12 cellular contexts compared by ENCODE assay signal in the genomic region with DNA sequence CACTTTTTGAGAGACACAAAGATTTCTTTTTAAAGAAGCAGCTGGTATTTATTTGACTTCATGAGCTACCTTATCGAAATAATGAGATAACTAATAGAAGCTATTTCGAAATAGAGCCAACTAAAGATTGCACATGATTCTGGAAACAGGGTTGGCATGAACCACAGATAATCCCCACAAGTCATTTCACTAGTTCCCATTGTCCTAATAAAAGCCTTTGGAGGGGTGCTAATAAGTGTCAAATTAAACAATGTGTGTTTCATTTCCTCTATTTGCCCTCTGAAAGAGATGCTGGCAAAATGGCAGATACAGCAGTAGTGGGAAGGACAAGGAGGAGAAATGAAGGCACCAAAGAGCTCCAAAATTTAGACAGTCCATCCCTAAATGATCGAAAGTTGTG.
DNase-seq lines count a peak whose midpoint lies in the region; ATAC-seq and TF ChIP-seq lines count a peak whose summit lies in the region.
"Had no signal": no experiment of that assay in that cellular context is flagged by ENCODE, and none has a peak within 500 bp of the region (broad histone marks: within the 10 kb centered on the region; RNA-seq: fewer than 3 reads in every experiment).

No MANE protein-coding gene starts in this region.

- DNase-seq in activated CD8-positive, alpha-beta T cell treated with anti-CD3 and anti-CD28 coated beads for 36 hours, result no peak
- no peak for DNase-seq in activated CD8-positive, alpha-beta T cell treated with anti-CD3 and anti-CD28 coated beads, Interleukin-2, amount 10 ng/mL, durations not matched to agents 7 days and 5 days
- DNase-seq in activated B cell treated with CpG ODN at 0.5 μM for 24 hours, result no peak
- DNase-seq in immature natural killer cell, result no peak
- DNase-seq in suprapubic skin (ENCODE audit: low spot score in 2 of 2), result no peak
- no peak for DNase-seq in GDM1 (lab: John Stamatoyannopoulos, UW)
- no peak for DNase-seq in stimulated activated naive CD4-positive, alpha-beta T cell treated with Interleukin-2 at 50 U/mL for 16 hours (lab: John Stamatoyannopoulos, UW)
- DNase-seq in DMS79 (lab: John Stamatoyannopoulos, UW), result no peak
- DNase-seq: central memory CD4-positive, alpha-beta T cell; OCI-M1 had no signal

- H3K36me3 ChIP-seq in suprapubic skin, result no peaks in the 10 kb centered on the region

- H3K27ac Mint-ChIP-seq in activated CD8-positive, alpha-beta T cell treated with anti-CD3 and anti-CD28 coated beads for 36 hours, result peak overlapping the region; percentile 81
- no peak overlapping the region for H3K27ac Mint-ChIP-seq in activated CD8-positive, alpha-beta T cell treated with anti-CD3 and anti-CD28 coated beads, Interleukin-2, amount 10 ng/mL, durations not matched to agents 7 days and 5 days
- H3K27ac Mint-ChIP-seq in activated B cell treated with CpG ODN at 0.5 μM for 24 hours (peak overlapping the region; percentile 60), immature natural killer cell (peak overlapping the region in 5 of 6 donors; percentile 23 to 75 (median 56))
- H3K27ac Mint-ChIP-seq: type B pancreatic cell had no signal

- H3K4me1 ChIP-seq in suprapubic skin, result peaks cover 49% of the 10 kb centered on the region

- ATAC-seq in activated CD8-positive, alpha-beta T cell treated with anti-CD3 and anti-CD28 coated beads for 36 hours, result no peak
- ATAC-seq in activated CD8-positive, alpha-beta T cell treated with anti-CD3 and anti-CD28 coated beads, Interleukin-2, amount 10 ng/mL, durations not matched to agents 7 days and 5 days, result no peak
- ATAC-seq in activated B cell treated with CpG ODN at 0.5 μM for 24 hours (ENCODE audit: low read depth), result no peak

- H3K4me3 ChIP-seq in suprapubic skin, result no peak overlapping the region

- no peaks in the 10 kb centered on the region for H3K27me3 ChIP-seq in suprapubic skin

- H3K9me3 ChIP-seq in suprapubic skin, result no peaks in the 10 kb centered on the region

- POLR2A ChIA-PET in activated CD8-positive, alpha-beta T cell treated with anti-CD3 and anti-CD28 coated beads for 36 hours (lab: Charles Lee), result interaction anchor here (0.6 to 1.5 kb wide), 5 partner anchors 12 to 217 kb away, joined by 3 to 8 read pairs (median 3); no protein-coding TSS in a partner anchor
- POLR2A ChIA-PET in activated CD8-positive, alpha-beta T cell treated with anti-CD3 and anti-CD28 coated beads, Interleukin-2, amount 10 ng/mL, durations not matched to agents 7 days and 5 days (lab: Charles Lee), result interaction anchor here (0.8 kb wide), 1 partner anchor 14 kb away, joined by 3 read pairs; no protein-coding TSS in a partner anchor
- POLR2A ChIA-PET in activated B cell treated with CpG ODN at 0.5 μM for 24 hours (lab: Charles Lee), result interaction anchor here (0.9 to 1.3 kb wide), 4 partner anchors 12 to 81 kb away, joined by 3 to 4 read pairs (median 3); no protein-coding TSS in a partner anchor

- 85% methylated on average over 3 of the region's 3 CpGs for WGBS in suprapubic skin

- no peak for TF ChIP-seq CTCF in activated CD8-positive, alpha-beta T cell treated with anti-CD3 and anti-CD28 coated beads for 36 hours (IDR thresholded peaks at IDR 0.05)
- TF ChIP-seq CTCF in activated B cell treated with CpG ODN at 0.5 μM for 24 hours (IDR thresholded peaks at IDR 0.05), result no peak
- no peak for TF ChIP-seq CTCF in suprapubic skin (IDR thresholded peaks at IDR 0.05)

- CTCF ChIA-PET in activated CD8-positive, alpha-beta T cell treated with anti-CD3 and anti-CD28 coated beads for 36 hours (lab: Charles Lee), result interaction anchor here (0.6 to 8.7 kb wide), 15 partner anchors 9 to 433 kb away, joined by 3 to 156 read pairs (median 5); a partner anchor contains a TSS
- CTCF ChIA-PET in activated CD8-positive, alpha-beta T cell treated with anti-CD3 and anti-CD28 coated beads, Interleukin-2, amount 10 ng/mL, durations not matched to agents 7 days and 5 days (lab: Charles Lee), result interaction anchor here (0.8 to 8.8 kb wide), 18 partner anchors 9 to 238 kb away, joined by 3 to 183 read pairs (median 4); a partner anchor contains a TSS
- CTCF ChIA-PET in activated B cell treated with CpG ODN at 0.5 μM for 24 hours (lab: Charles Lee), result interaction anchor here (0.7 to 6.8 kb wide), 7 partner anchors 23 to 157 kb away, joined by 3 to 98 read pairs (median 4); no protein-coding TSS in a partner anchor

- no peak for TF ChIP-seq EP300 in suprapubic skin (IDR thresholded peaks at IDR 0.05)

- H3K4me1 Mint-ChIP-seq in activated CD8-positive, alpha-beta T cell treated with anti-CD3 and anti-CD28 coated beads for 36 hours (ENCODE audit: low read depth), result peaks cover 72% of the 10 kb centered on the region
- peaks cover 66% of the 10 kb centered on the region for H3K4me1 Mint-ChIP-seq in activated CD8-positive, alpha-beta T cell treated with anti-CD3 and anti-CD28 coated beads, Interleukin-2, amount 10 ng/mL, durations not matched to agents 7 days and 5 days (ENCODE audit: low read depth)
- peaks cover 77% of the 10 kb centered on the region for H3K4me1 Mint-ChIP-seq in activated B cell treated with CpG ODN at 0.5 μM for 24 hours
- H3K4me1 Mint-ChIP-seq in immature natural killer cell, result peaks cover 28 to 81% of the 10 kb centered on the region in 2 donors

- intact Hi-C loops in activated CD8-positive, alpha-beta T cell treated with anti-CD3 and anti-CD28 coated beads for 36 hours (cut with micrococcal nuclease), result no loop called here
- intact Hi-C loops in activated B cell treated with CpG ODN at 0.5 μM for 24 hours (cut with micrococcal nuclease), result loop anchor here (1.0 to 10.0 kb wide), 2 partner anchors 8 to 290 kb away; no protein-coding TSS in a partner anchor

- no peak overlapping the region for H3K4me3 Mint-ChIP-seq in activated CD8-positive, alpha-beta T cell treated with anti-CD3 and anti-CD28 coated beads for 36 hours
- no peak overlapping the region for H3K4me3 Mint-ChIP-seq in activated CD8-positive, alpha-beta T cell treated with anti-CD3 and anti-CD28 coated beads, Interleukin-2, amount 10 ng/mL, durations not matched to agents 7 days and 5 days
- H3K4me3 Mint-ChIP-seq in activated B cell treated with CpG ODN at 0.5 μM for 24 hours (no peak overlapping the region), immature natural killer cell (no peak overlapping the region)
- H3K4me3 Mint-ChIP-seq: activated naive CD4-positive, alpha-beta T cell treated with anti-CD3 and anti-CD28 coated beads, Interleukin-2, amount 10 ng/mL, durations not matched to agents 7 days and 5 days; type B pancreatic cell had no signal

- TF ChIP-seq POLR2A in suprapubic skin (IDR thresholded peaks at IDR 0.05), result no peak

- peak overlapping the region; percentile 82 for H3K27ac ChIP-seq in suprapubic skin

- H3K36me3 Mint-ChIP-seq in activated CD8-positive, alpha-beta T cell treated with anti-CD3 and anti-CD28 coated beads for 36 hours (ENCODE audit: low read depth), result no peaks in the 10 kb centered on the region
- peaks cover 21% of the 10 kb centered on the region for H3K36me3 Mint-ChIP-seq in activated CD8-positive, alpha-beta T cell treated with anti-CD3 and anti-CD28 coated beads, Interleukin-2, amount 10 ng/mL, durations not matched to agents 7 days and 5 days (ENCODE audit: low read depth)
- H3K36me3 Mint-ChIP-seq in activated B cell treated with CpG ODN at 0.5 μM for 24 hours (ENCODE audit: low read depth) (peaks cover 58% of the 10 kb centered on the region), immature natural killer cell (peaks cover 0 to 10% (median 7%) of the 10 kb centered on the region in 3 donors)
- H3K36me3 Mint-ChIP-seq: type B pancreatic cell had no signal

- H3K27me3 Mint-ChIP-seq in activated CD8-positive, alpha-beta T cell treated with anti-CD3 and anti-CD28 coated beads for 36 hours, result no peaks in the 10 kb centered on the region
- H3K27me3 Mint-ChIP-seq in activated CD8-positive, alpha-beta T cell treated with anti-CD3 and anti-CD28 coated beads, Interleukin-2, amount 10 ng/mL, durations not matched to agents 7 days and 5 days (ENCODE audit: low read depth), result no peaks in the 10 kb centered on the region
- H3K27me3 Mint-ChIP-seq in activated B cell treated with CpG ODN at 0.5 μM for 24 hours (no peaks in the 10 kb centered on the region), immature natural killer cell (ENCODE audit: low read depth in 3 of 3) (no peaks in the 10 kb centered on the region)
- H3K27me3 Mint-ChIP-seq: activated naive CD4-positive, alpha-beta T cell treated with anti-CD3 and anti-CD28 coated beads, Interleukin-2, amount 10 ng/mL, durations not matched to agents 7 days and 5 days; type B pancreatic cell had no signal

- H3K9me3 Mint-ChIP-seq in activated CD8-positive, alpha-beta T cell treated with anti-CD3 and anti-CD28 coated beads for 36 hours, result no peaks in the 10 kb centered on the region
- H3K9me3 Mint-ChIP-seq in activated CD8-positive, alpha-beta T cell treated with anti-CD3 and anti-CD28 coated beads, Interleukin-2, amount 10 ng/mL, durations not matched to agents 7 days and 5 days (ENCODE audit: insufficient read depth), result no peaks in the 10 kb centered on the region
- H3K9me3 Mint-ChIP-seq in activated B cell treated with CpG ODN at 0.5 μM for 24 hours (no peaks in the 10 kb centered on the region), immature natural killer cell (no peaks in the 10 kb centered on the region)
- H3K9me3 Mint-ChIP-seq: activated naive CD4-positive, alpha-beta T cell treated with anti-CD3 and anti-CD28 coated beads, Interleukin-2, amount 10 ng/mL, durations not matched to agents 7 days and 5 days; type B pancreatic cell had no signal
